ENCODE assay signal across 8 cellular contexts in the genomic region with DNA sequence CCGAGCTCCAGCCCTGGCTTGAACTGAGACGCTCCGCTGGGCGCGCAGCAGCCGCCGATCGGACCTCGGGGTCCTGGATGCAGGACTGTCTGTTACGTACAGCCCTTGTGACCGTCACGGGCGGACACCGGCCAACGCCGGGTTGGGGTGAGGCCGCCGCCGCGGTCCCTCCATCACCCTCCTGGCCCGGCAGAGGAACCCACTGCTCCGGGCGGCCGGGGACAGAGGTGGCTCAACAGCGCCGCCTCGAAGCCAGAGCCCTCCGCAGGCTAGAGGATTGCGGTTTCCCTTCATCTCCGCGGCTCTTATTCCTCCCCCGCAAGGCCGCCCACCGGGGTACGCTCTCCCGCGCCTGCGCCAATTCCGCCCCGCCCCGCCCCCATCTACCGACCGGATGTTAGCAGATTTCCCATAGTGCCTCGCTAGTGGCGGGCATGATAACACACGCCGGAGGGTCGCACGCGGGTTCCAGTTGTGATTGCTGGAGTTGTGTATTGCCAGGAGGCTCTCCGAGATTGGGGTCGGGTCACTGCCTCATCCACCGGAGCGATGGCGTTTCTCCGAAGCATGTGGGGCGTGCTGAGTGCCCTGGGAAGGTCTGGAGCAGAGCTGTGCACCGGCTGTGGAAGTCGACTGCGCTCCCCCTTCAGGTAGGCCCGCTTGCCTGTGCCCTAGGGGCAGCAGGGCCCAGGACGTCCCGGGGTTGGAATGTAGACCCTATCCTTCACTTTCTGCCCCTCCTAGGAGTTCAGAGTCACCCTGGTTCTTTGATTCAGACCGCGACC. TPM values are rescaled to one million over a fixed set of nuclear protein-coding genes. Genes with fewer than 3 reads are reported as not detected.
DNase-seq lines count a peak whose midpoint lies in the region; ATAC-seq, FAIRE-seq and TF ChIP-seq lines count a peak whose summit lies in the region.

A gene (plus strand): TSS at position 412 of the 785 bp plus-strand sequence. CDS start 138 bp downstream, at position 550.

- POLR2A ChIA-PET in T-cell (lab: Charles Lee) = interaction anchor here (0.5 to 1.1 kb wide), 4 partner anchors 116 to 132 kb away, joined by 3 to 7 read pairs (median 3); a partner anchor contains a TSS

- FAIRE-seq in GM12891 (lab: Jason Lieb, UNC) = peak; percentile 90

- CTCF ChIA-PET in T-cell (lab: Charles Lee) = interaction anchor here (0.6 to 4.5 kb wide), 12 partner anchors 15 to 1486 kb away, joined by 3 to 24 read pairs (median 4); a partner anchor contains a TSS

- no peaks in the 10 kb centered on the region for H3K9me3 ChIP-seq in adrenal gland (replicated peaks in 1 of 3)

- peak within 1 kb of the TSS; percentile 60 to 93 (median 89) for H3K27ac ChIP-seq in adrenal gland

- peak; percentile 22 to 67 (median 53) for TF ChIP-seq CTCF in adrenal gland (IDR thresholded peaks at IDR 0.05)
- TF ChIP-seq CTCF in progenitor cell of endocrine pancreas (IDR thresholded peaks at IDR 0.05; ENCODE audit: unreplicated experiment) = peak; percentile 55

- peaks cover 0 to 29% of the 10 kb centered on the region in 2 donors for H3K36me3 ChIP-seq in adrenal gland (replicated peaks in 1 of 2)

- TF ChIP-seq POLR2A in GM12891 (IDR thresholded peaks at IDR 0.05; ENCODE audit: low read depth, low read length) (peak; percentile 94), adrenal gland (IDR thresholded peaks at IDR 0.05) (peak; percentile 51 to 86)

- WGBS in adrenal gland, 4 donors = 0 to 1% (median 0%) methylated on average over 3 to 65 of the region's 65 CpGs

- H3K4me1 Mint-ChIP-seq in T-cell = peaks cover 56 to 60% (median 58%) of the 10 kb centered on the region in 3 donors
- peaks cover 23% of the 10 kb centered on the region for H3K4me1 Mint-ChIP-seq in progenitor cell of endocrine pancreas (ENCODE audit: low read depth)

- H3K36me3 Mint-ChIP-seq in T-cell (peaks cover 21% of the 10 kb centered on the region), progenitor cell of endocrine pancreas (ENCODE audit: insufficient read depth) (peaks cover 13% of the 10 kb centered on the region)

- no peaks in the 10 kb centered on the region for H3K9me3 Mint-ChIP-seq in T-cell
- no peaks in the 10 kb centered on the region for H3K9me3 Mint-ChIP-seq in progenitor cell of endocrine pancreas (ENCODE audit: low read depth)

- H3K27ac Mint-ChIP-seq in T-cell (peak within 1 kb of the TSS; percentile 93 to 95), progenitor cell of endocrine pancreas (peak within 1 kb of the TSS; percentile 98)

- H3K4me3 Mint-ChIP-seq in T-cell (peak within 1 kb of the TSS; percentile 97 to 98 (median 98)), progenitor cell of endocrine pancreas (ENCODE audit: low read depth) (peak within 1 kb of the TSS; percentile 98)

- no peaks in the 10 kb centered on the region for H3K27me3 ChIP-seq in adrenal gland

- DNase-seq in GM12891 (ENCODE audit: insufficient read length, low spot score) (peak; percentile 70), NCI-H1417 treated with DMSO at 0.1 percent for 48 hours (lab: John Stamatoyannopoulos, UW) (peak; percentile 57), T-cell (peak; percentile 86 to 99 (median 95)), adrenal gland (peak; percentile 93 to 98 (median 97)), left cardiac atrium (peak; percentile 96), progenitor cell of endocrine pancreas (ENCODE audit: low spot score, unreplicated experiment) (peak; percentile 93), ureter (ENCODE audit: low spot score) (peak; percentile 97)

- H3K27me3 Mint-ChIP-seq in T-cell (no peaks in the 10 kb centered on the region), progenitor cell of endocrine pancreas (no peaks in the 10 kb centered on the region)

- H3K4me3 ChIP-seq in adrenal gland = peak within 1 kb of the TSS; percentile 24 to 97 (median 76)

- ATAC-seq in HG02798 (IDR thresholded peaks at IDR 0.05; ENCODE audit: poor library complexity, unreplicated experiment) (peak; percentile 93), T-cell (replicated peaks in 1 of 4) (peak; percentile 85 to 93 (median 91)), left cardiac atrium (peak; percentile 98 to 99)

- peaks cover 0 to 26% of the 10 kb centered on the region in 2 donors for H3K4me1 ChIP-seq in adrenal gland (replicated peaks in 1 of 2)

- intact Hi-C loops in adrenal gland (cut with DNase I) (loop anchor here (5.0 to 10.0 kb wide), 3 partner anchors 48 to 80 kb away; a partner anchor contains a TSS), left cardiac atrium (cut with DNase I) (loop anchor here in 1 of 2 donors (10.0 kb wide), 1 partner anchor 50 kb away; a partner anchor contains a TSS)

TF ChIP-seq in GM12891, 5 proteins besides CTCF, POLR2A, EP300 and RAD21:
- TF ChIP-seq POU2F2 (IDR thresholded peaks at IDR 0.05; ENCODE audit: low read depth, low read length) (peak; percentile 26), PAX5 (IDR thresholded peaks at IDR 0.05; ENCODE audit: insufficient read depth, low read length, severe bottlenecking) (no peak), POLR2AphosphoS5 (IDR thresholded peaks at IDR 0.05; ENCODE audit: low read depth, low read length) (peak; percentile 91), TAF1 (IDR thresholded peaks at IDR 0.05; ENCODE audit: low read depth, low read length) (0 out of 2 replicates have a peak, but pooled peaks have one; percentile 44), SPI1 (IDR thresholded peaks at IDR 0.05; ENCODE audit: low read depth, low read length) (no peak)

RNA-seq across cellular contexts. Expression of the gene that starts here (rescaled TPM):
- polyA plus RNA-seq in GM12891 (2012; ENCODE audit: low read depth, missing spikeins) = 59.9 TPM
- total RNA-seq in T-cell = 10 to 100 TPM; 35.9 to 41.8 (median 39.2) TPM
- 10 to 100 TPM; 16.2 to 52.6 (median 34.2) TPM for total RNA-seq in adrenal gland
- polyA plus RNA-seq in adrenal gland = 10 to 100 TPM in 1 of 3 donors, 1 to 10 TPM in 2; 4.3 to 35.0 (median 5.8) TPM
- total RNA-seq in left cardiac atrium = 10 to 100 TPM; 32.2 to 32.6 TPM
- 53.5 and 60.7 TPM in 2 replicates for total RNA-seq in progenitor cell of endocrine pancreas
- total RNA-seq in ureter = 36.9 TPM

Comparison
In these comparisons a context has a peak if more than half of its experiments do, and no peak if none do; other contexts are left out.
1. Peak in every context shown above with its lines: DNase-seq, ATAC-seq, H3K4me3 ChIP-seq and H3K27ac ChIP-seq.